ENCODE assay signal across 30 cellular contexts in genomic region chr1:5225687-5226389, GRCh38.
"Had no signal": no experiment of that assay in that cellular context is flagged by ENCODE, and none has a peak within 500 bp of the region (broad histone marks: within the 10 kb centered on the region; RNA-seq: fewer than 3 reads in every experiment).

No MANE protein-coding gene starts in this region.

- H3K27me3 ChIP-seq: brain microvascular endothelial cell, right atrium auricular region, thyroid gland, upper lobe of left lung, vagina had no signal

- H3K27me3 Mint-ChIP-seq: activated CD4-positive, alpha-beta T cell treated with anti-CD3 and anti-CD28 coated beads, Interleukin-2, amount 10 ng/mL, durations not matched to agents 7 days and 5 days had no signal

- ATAC-seq: activated CD4-positive, CD25-positive, alpha-beta regulatory T cell treated with anti-CD3 and anti-CD28 coated beads, Interleukin-2, amount 50 U/mL, for 24 hours; activated CD8-positive, alpha-beta T cell treated with anti-CD3 and anti-CD28 coated beads for 36 hours; activated T-cell treated with anti-CD3 and anti-CD28 coated beads, Interleukin-2, amount 50 U/mL, for 4 hours; activated T-helper 17 cell treated with anti-CD3 and anti-CD28 coated beads, Interleukin-2, amount 50 U/mL, for 72 hours; mucosa of descending colon; stimulated activated naive B cell treated with anti-CD40 and anti-IgM and Interleukin-4, amounts not matched to agents 10 μg/mL and 1 μg/mL and 100 μg/mL, for 72 hours had no signal

- H3K36me3 ChIP-seq: brain microvascular endothelial cell, left ventricle myocardium inferior, right atrium auricular region, stomach, thyroid gland, upper lobe of left lung, vagina had no signal

- H3K9me3 Mint-ChIP-seq: activated CD4-positive, alpha-beta T cell treated with anti-CD3 and anti-CD28 coated beads, Interleukin-2, amount 10 ng/mL, durations not matched to agents 7 days and 5 days; activated CD8-positive, alpha-beta T cell treated with anti-CD3 and anti-CD28 coated beads for 36 hours; activated T-cell treated with anti-CD3 and anti-CD28 coated beads, Interleukin-2, amount 50 U/mL, for 4 hours; activated T-helper 17 cell treated with anti-CD3 and anti-CD28 coated beads, Interleukin-2, amount 50 U/mL, for 72 hours; stimulated activated naive B cell treated with anti-CD40 and anti-IgM and Interleukin-4, amounts not matched to agents 10 μg/mL and 1 μg/mL and 100 μg/mL, for 72 hours had no signal

- H3K36me3 Mint-ChIP-seq: stimulated activated naive B cell treated with anti-CD40 and anti-IgM and Interleukin-4, amounts not matched to agents 10 μg/mL and 1 μg/mL and 100 μg/mL, for 72 hours had no signal

- H3K4me1 Mint-ChIP-seq: activated CD4-positive, alpha-beta T cell treated with anti-CD3 and anti-CD28 coated beads, Interleukin-2, amount 10 ng/mL, durations not matched to agents 7 days and 5 days; activated T-helper 17 cell treated with anti-CD3 and anti-CD28 coated beads, Interleukin-2, amount 50 U/mL, for 72 hours; stimulated activated naive B cell treated with anti-CD40 and anti-IgM and Interleukin-4, amounts not matched to agents 10 μg/mL and 1 μg/mL and 100 μg/mL, for 72 hours had no signal

- H3K4me2 ChIP-seq: smooth muscle cell had no signal

- H3K4me1 ChIP-seq: left ventricle myocardium inferior, right atrium auricular region, stomach, thyroid gland, upper lobe of left lung, vagina had no signal

- DNase-seq: activated CD4-positive, alpha-beta T cell treated with anti-CD3 and anti-CD28 coated beads, Interleukin-2, amount 10 ng/mL, durations not matched to agents 7 days and 5 days; activated CD8-positive, alpha-beta T cell treated with anti-CD3 and anti-CD28 coated beads for 36 hours; activated gamma-delta T cell treated with Interleukin-2 at 50 U/mL for 16 hours; activated naive CD4-positive, alpha-beta T cell treated with anti-CD3 and anti-CD28 coated beads, Interleukin-2, amount 50 U/mL, for 16 hours; activated T-cell treated with anti-CD3 and anti-CD28 coated beads, Interleukin-2, amount 50 U/mL, for 4 hours; amniotic stem cell; brain microvascular endothelial cell; dorsolateral prefrontal cortex; effector memory CD4-positive, alpha-beta T cell; erythroblast; head of caudate nucleus; hippocampal formation; left ventricle myocardium inferior; mucosa of descending colon; occipital lobe; stimulated activated CD4-positive, alpha-beta T cell treated with anti-CD3 and anti-CD28 coated beads, Interleukin-1b, Interleukin-23, amount 100 ng/mL, for 48 hours; stimulated activated CD4-positive, alpha-beta T cell treated with anti-CD3 and anti-CD28 coated beads, Interleukin-4, amount 100 ng/mL, for 4 hours; stimulated activated naive B cell treated with anti-CD40 and anti-IgM and Interleukin-4, amounts not matched to agents 10 μg/mL and 1 μg/mL and 100 μg/mL, for 72 hours; stomach; T-helper 9 cell; thyroid gland; upper lobe of left lung had no signal

- H3K27ac ChIP-seq: brain microvascular endothelial cell, coronary artery, dorsolateral prefrontal cortex, left ventricle myocardium inferior, right atrium auricular region, stomach, thyroid gland, upper lobe of left lung, vagina, VCaP had no signal

- H3K9me3 ChIP-seq: left ventricle myocardium inferior, mucosa of descending colon, right atrium auricular region, stomach, thyroid gland, upper lobe of left lung, vagina had no signal

- H3K27ac Mint-ChIP-seq: activated CD4-positive, alpha-beta T cell treated with anti-CD3 and anti-CD28 coated beads, Interleukin-2, amount 10 ng/mL, durations not matched to agents 7 days and 5 days; activated CD8-positive, alpha-beta T cell treated with anti-CD3 and anti-CD28 coated beads for 36 hours; activated T-helper 17 cell treated with anti-CD3 and anti-CD28 coated beads, Interleukin-2, amount 50 U/mL, for 72 hours; stimulated activated naive B cell treated with anti-CD40 and anti-IgM and Interleukin-4, amounts not matched to agents 10 μg/mL and 1 μg/mL and 100 μg/mL, for 72 hours had no signal

- H3K4me3 Mint-ChIP-seq: activated CD4-positive, alpha-beta T cell treated with anti-CD3 and anti-CD28 coated beads, Interleukin-2, amount 10 ng/mL, durations not matched to agents 7 days and 5 days; activated CD8-positive, alpha-beta T cell treated with anti-CD3 and anti-CD28 coated beads for 36 hours; activated T-cell treated with anti-CD3 and anti-CD28 coated beads, Interleukin-2, amount 50 U/mL, for 4 hours; activated T-helper 17 cell treated with anti-CD3 and anti-CD28 coated beads, Interleukin-2, amount 50 U/mL, for 72 hours; stimulated activated naive B cell treated with anti-CD40 and anti-IgM and Interleukin-4, amounts not matched to agents 10 μg/mL and 1 μg/mL and 100 μg/mL, for 72 hours had no signal

- H3K4me3 ChIP-seq: coronary artery, dorsolateral prefrontal cortex, left ventricle myocardium inferior, lung, mucosa of descending colon, right atrium auricular region, smooth muscle cell, stomach, thyroid gland, upper lobe of left lung, vagina had no signal
